ENCODE assay signal across 1 cellular context in the genomic region with DNA sequence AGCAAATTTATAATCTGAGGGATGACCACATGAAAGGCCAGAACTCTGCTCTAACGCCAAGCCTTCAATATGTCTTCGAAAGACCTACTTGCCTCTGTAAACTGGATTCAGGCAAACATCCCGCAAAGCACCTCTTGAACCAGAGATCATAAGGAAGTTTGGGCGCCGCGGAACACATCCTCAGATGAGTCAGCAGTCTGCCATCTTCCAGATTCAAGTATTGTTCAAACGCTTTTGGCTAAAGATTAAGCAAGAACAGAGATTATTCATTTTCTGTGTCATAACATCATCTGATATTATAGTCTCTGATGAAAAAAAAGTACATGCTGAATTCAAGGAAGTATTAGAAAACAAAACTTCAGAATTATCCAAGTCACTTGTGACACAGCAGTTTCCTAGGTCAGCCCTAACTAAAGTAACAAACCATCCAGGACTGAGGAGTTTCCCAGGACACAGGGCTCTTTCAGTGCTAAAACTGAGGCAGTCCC.
TF ChIP-seq lines count a peak whose summit lies in the region.

No MANE protein-coding gene starts in this region.

TF ChIP-seq in HepG2, 621 proteins besides CTCF, POLR2A, EP300 and RAD21 (continued from another document):
- TF ChIP-seq, protein P1, sequence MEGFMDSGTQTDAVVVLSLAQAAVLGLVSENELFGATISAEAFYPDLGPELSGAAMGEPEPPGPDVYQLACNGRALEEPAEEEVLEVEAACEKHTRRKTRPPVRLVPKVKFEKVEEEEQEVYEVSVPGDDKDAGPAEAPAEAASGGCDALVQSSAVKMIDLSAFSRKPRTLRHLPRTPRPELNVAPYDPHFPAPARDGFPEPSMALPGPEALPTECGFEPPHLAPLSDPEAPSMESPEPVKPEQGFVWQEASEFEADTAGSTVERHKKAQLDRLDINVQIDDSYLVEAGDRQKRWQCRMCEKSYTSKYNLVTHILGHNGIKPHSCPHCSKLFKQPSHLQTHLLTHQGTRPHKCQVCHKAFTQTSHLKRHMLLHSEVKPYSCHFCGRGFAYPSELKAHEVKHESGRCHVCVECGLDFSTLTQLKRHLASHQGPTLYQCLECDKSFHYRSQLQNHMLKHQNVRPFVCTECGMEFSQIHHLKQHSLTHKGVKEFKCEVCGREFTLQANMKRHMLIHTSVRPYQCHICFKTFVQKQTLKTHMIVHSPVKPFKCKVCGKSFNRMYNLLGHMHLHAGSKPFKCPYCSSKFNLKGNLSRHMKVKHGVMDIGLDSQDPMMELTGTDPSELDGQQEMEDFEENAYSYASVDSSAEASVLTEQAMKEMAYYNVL (CRISPR knock-in tag; IDR thresholded peaks at IDR 0.05; ENCODE audit: borderline replicate concordance): no peak
- TF ChIP-seq CREB3 (CRISPR knock-in tag; IDR thresholded peaks at IDR 0.05) (no peak), ARID3A (IDR thresholded peaks at IDR 0.05; ENCODE audit: low read depth, low read length) (no peak), TFDP2 (CRISPR knock-in tag; IDR thresholded peaks at IDR 0.05) (no peak), PHF21A (CRISPR knock-in tag; IDR thresholded peaks at IDR 0.05) (no peak), TCF12 (IDR thresholded peaks at IDR 0.05) (no peak), TCF12 (CRISPR knock-in tag; IDR thresholded peaks at IDR 0.05) (no peak), ZNF720 (CRISPR knock-in tag; IDR thresholded peaks at IDR 0.05) (no peak), JUN (CRISPR knock-in tag; IDR thresholded peaks at IDR 0.05) (no peak), ZNF263 (CRISPR knock-in tag; IDR thresholded peaks at IDR 0.05) (no peak), RNF2 (conservative IDR thresholded peaks at IDR 0.05; ENCODE audit: low read depth) (no peak), CHD2 (IDR thresholded peaks at IDR 0.05; ENCODE audit: low read depth, low read length) (no peak), SIX4 (CRISPR knock-in tag; IDR thresholded peaks at IDR 0.05) (no peak)
- TF ChIP-seq, protein P2, sequence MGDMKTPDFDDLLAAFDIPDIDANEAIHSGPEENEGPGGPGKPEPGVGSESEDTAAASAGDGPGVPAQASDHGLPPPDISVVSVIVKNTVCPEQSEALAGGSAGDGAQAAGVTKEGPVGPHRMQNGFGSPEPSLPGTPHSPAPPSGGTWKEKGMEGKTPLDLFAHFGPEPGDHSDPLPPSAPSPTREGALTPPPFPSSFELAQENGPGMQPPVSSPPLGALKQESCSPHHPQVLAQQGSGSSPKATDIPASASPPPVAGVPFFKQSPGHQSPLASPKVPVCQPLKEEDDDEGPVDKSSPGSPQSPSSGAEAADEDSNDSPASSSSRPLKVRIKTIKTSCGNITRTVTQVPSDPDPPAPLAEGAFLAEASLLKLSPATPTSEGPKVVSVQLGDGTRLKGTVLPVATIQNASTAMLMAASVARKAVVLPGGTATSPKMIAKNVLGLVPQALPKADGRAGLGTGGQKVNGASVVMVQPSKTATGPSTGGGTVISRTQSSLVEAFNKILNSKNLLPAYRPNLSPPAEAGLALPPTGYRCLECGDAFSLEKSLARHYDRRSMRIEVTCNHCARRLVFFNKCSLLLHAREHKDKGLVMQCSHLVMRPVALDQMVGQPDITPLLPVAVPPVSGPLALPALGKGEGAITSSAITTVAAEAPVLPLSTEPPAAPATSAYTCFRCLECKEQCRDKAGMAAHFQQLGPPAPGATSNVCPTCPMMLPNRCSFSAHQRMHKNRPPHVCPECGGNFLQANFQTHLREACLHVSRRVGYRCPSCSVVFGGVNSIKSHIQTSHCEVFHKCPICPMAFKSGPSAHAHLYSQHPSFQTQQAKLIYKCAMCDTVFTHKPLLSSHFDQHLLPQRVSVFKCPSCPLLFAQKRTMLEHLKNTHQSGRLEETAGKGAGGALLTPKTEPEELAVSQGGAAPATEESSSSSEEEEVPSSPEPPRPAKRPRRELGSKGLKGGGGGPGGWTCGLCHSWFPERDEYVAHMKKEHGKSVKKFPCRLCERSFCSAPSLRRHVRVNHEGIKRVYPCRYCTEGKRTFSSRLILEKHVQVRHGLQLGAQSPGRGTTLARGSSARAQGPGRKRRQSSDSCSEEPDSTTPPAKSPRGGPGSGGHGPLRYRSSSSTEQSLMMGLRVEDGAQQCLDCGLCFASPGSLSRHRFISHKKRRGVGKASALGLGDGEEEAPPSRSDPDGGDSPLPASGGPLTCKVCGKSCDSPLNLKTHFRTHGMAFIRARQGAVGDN (CRISPR knock-in tag; IDR thresholded peaks at IDR 0.05): no peak
